ENCODE assay signal across 33 cellular contexts in the genomic region with DNA sequence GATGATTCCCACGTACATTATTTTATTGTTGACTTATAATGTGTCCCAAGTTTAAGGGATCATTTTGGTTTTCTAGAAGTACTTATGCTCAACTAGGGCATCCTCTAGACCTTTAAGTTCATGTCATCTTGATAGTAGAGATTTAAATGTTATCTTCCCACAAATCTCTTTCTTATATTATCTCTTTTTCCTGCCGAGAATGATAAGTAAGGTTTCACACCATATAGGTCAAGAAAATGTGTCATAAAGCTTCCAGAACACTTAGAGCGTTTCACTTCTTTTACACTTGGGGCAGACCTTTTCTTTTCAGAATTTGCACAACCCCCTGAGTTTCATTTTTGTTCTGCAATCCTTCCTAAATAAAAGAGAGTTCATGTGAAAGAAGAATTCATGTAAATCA.
DNase-seq lines count a peak whose midpoint lies in the region; ATAC-seq lines count a peak whose summit lies in the region.
"Had no signal": no experiment of that assay in that cellular context is flagged by ENCODE, and none has a peak within 500 bp of the region (broad histone marks: within the 10 kb centered on the region; RNA-seq: fewer than 3 reads in every experiment).

No MANE protein-coding gene starts in this region.

- no peak for DNase-seq in activated CD4-positive, CD25-positive, alpha-beta regulatory T cell (lab: John Stamatoyannopoulos, UW)
- DNase-seq in CD4-positive, alpha-beta memory T cell = no peak
- no peak for DNase-seq in T-helper 2 cell treated with Interferon-gamma antibody and Interleukin-4, amounts not matched to agents 5 μg/mL and 100 μg/mL, for 36 hours (ENCODE audit: low spot score)
- no peak for DNase-seq in activated naive CD8-positive, alpha-beta T cell treated with anti-CD3 and anti-CD28 coated beads, Interleukin-2, amount 10 ng/mL, durations not matched to agents 7 days and 5 days
- DNase-seq in NCI-H1436 (lab: John Stamatoyannopoulos, UW) (no peak), posterior vena cava (ENCODE audit: low spot score) (no peak), DMS114 treated with DMSO at 0.1 percent for 48 hours (lab: John Stamatoyannopoulos, UW; ENCODE audit: unreplicated experiment) (no peak)
- DNase-seq: activated CD4-positive, alpha-beta T cell treated with anti-CD3 and anti-CD28 coated beads for 48 hours; activated gamma-delta T cell treated with Interleukin-2 at 50 U/mL for 16 hours; aorta; C1 segment of cervical spinal cord; Calu3; DND-41; effector memory CD4-positive, alpha-beta T cell; GF-D8; immature natural killer cell; left colon; mammary epithelial cell; NCI-H1417; NCI-H2029 treated with DMSO at 0.1 percent for 48 hours; NCI-H524 treated with DMSO at 0.1 percent for 48 hours; ovary; retina; SK-N-SH; stimulated activated naive CD4-positive, alpha-beta T cell had no signal

- H3K27me3 ChIP-seq in CD4-positive, alpha-beta memory T cell (ENCODE audit: insufficient read depth, low read length) = no peaks in the 10 kb centered on the region
- H3K27me3 ChIP-seq: cardiac muscle cell, ovary, testis had no signal

- no peak overlapping the region for H3K27ac ChIP-seq in CD4-positive, alpha-beta memory T cell (ENCODE audit: low read depth, low read length)
- H3K27ac ChIP-seq: 22Rv1, cardiac muscle cell, coronary artery, ovary, skin epidermis, testis had no signal

- POLR2A ChIA-PET in CD4-positive, alpha-beta memory T cell (lab: Charles Lee; ENCODE audit: partially characterized antibody) = no interaction called here
- POLR2A ChIA-PET in activated naive CD8-positive, alpha-beta T cell treated with anti-CD3 and anti-CD28 coated beads, Interleukin-2, amount 10 ng/mL, durations not matched to agents 7 days and 5 days (lab: Charles Lee) = no interaction called here

- peak overlapping the region in 5 of 8 donors; percentile 0 to 51 (median 12) for H3K4me3 Mint-ChIP-seq in CD4-positive, alpha-beta memory T cell
- peak overlapping the region; percentile 3 for H3K4me3 Mint-ChIP-seq in T-helper 2 cell treated with Interferon-gamma antibody and Interleukin-4, amounts not matched to agents 5 μg/mL and 100 μg/mL, for 36 hours
- H3K4me3 Mint-ChIP-seq in activated naive CD8-positive, alpha-beta T cell treated with anti-CD3 and anti-CD28 coated beads, Interleukin-2, amount 10 ng/mL, durations not matched to agents 7 days and 5 days = peak overlapping the region; percentile 37
- H3K4me3 Mint-ChIP-seq: immature natural killer cell had no signal

- intact Hi-C loops in CD4-positive, alpha-beta memory T cell (cut with micrococcal nuclease) = no loop called here
- intact Hi-C loops in posterior vena cava (cut with DNase I) = no loop called here

- H3K36me3 ChIP-seq in CD4-positive, alpha-beta memory T cell (ENCODE audit: insufficient read depth, low read length) = no peaks in the 10 kb centered on the region
- H3K36me3 ChIP-seq: cardiac muscle cell, ovary had no signal

- H3K27me3 Mint-ChIP-seq in CD4-positive, alpha-beta memory T cell = no peaks in the 10 kb centered on the region
- H3K27me3 Mint-ChIP-seq in T-helper 2 cell treated with Interferon-gamma antibody and Interleukin-4, amounts not matched to agents 5 μg/mL and 100 μg/mL, for 36 hours (ENCODE audit: low read depth) = no peaks in the 10 kb centered on the region
- no peaks in the 10 kb centered on the region for H3K27me3 Mint-ChIP-seq in activated naive CD8-positive, alpha-beta T cell treated with anti-CD3 and anti-CD28 coated beads, Interleukin-2, amount 10 ng/mL, durations not matched to agents 7 days and 5 days

- peaks cover 0 to 2% (median 0%) of the 10 kb centered on the region in 8 donors for H3K9me3 Mint-ChIP-seq in CD4-positive, alpha-beta memory T cell
- H3K9me3 Mint-ChIP-seq in T-helper 2 cell treated with Interferon-gamma antibody and Interleukin-4, amounts not matched to agents 5 μg/mL and 100 μg/mL, for 36 hours = peaks cover 17% of the 10 kb centered on the region
- H3K9me3 Mint-ChIP-seq in activated naive CD8-positive, alpha-beta T cell treated with anti-CD3 and anti-CD28 coated beads, Interleukin-2, amount 10 ng/mL, durations not matched to agents 7 days and 5 days = peaks cover 15% of the 10 kb centered on the region
- H3K9me3 Mint-ChIP-seq: immature natural killer cell had no signal

- H3K4me1 ChIP-seq in CD4-positive, alpha-beta memory T cell (ENCODE audit: insufficient read depth, low read length) = peaks cover 10% of the 10 kb centered on the region
- H3K4me1 ChIP-seq: testis had no signal

- H3K4me1 Mint-ChIP-seq in CD4-positive, alpha-beta memory T cell = peaks cover 10 to 22% (median 17%) of the 10 kb centered on the region in 4 donors
- peaks cover 13% of the 10 kb centered on the region for H3K4me1 Mint-ChIP-seq in T-helper 2 cell treated with Interferon-gamma antibody and Interleukin-4, amounts not matched to agents 5 μg/mL and 100 μg/mL, for 36 hours (ENCODE audit: low read depth)
- H3K4me1 Mint-ChIP-seq in activated naive CD8-positive, alpha-beta T cell treated with anti-CD3 and anti-CD28 coated beads, Interleukin-2, amount 10 ng/mL, durations not matched to agents 7 days and 5 days = peaks cover 21% of the 10 kb centered on the region

- H3K9me3 ChIP-seq in CD4-positive, alpha-beta memory T cell (ENCODE audit: control insufficient read depth in 1 of 2, low read length in 2 of 2) = no peaks in the 10 kb centered on the region
- H3K9me3 ChIP-seq: ovary, SK-N-SH, testis had no signal

- H3K27ac Mint-ChIP-seq in CD4-positive, alpha-beta memory T cell = peak overlapping the region in 3 of 7 donors; percentile 26 to 73 (median 43)
- no peak overlapping the region for H3K27ac Mint-ChIP-seq in T-helper 2 cell treated with Interferon-gamma antibody and Interleukin-4, amounts not matched to agents 5 μg/mL and 100 μg/mL, for 36 hours
- peak overlapping the region; percentile 65 for H3K27ac Mint-ChIP-seq in activated naive CD8-positive, alpha-beta T cell treated with anti-CD3 and anti-CD28 coated beads, Interleukin-2, amount 10 ng/mL, durations not matched to agents 7 days and 5 days

- peak; percentile 46 to 60 for ATAC-seq in activated CD4-positive, CD25-positive, alpha-beta regulatory T cell treated with anti-CD3 and anti-CD28 coated beads, Interleukin-2, amount 50 U/mL, for 24 hours
- peak; percentile 56 for ATAC-seq in activated naive CD8-positive, alpha-beta T cell treated with anti-CD3 and anti-CD28 coated beads, Interleukin-2, amount 10 ng/mL, durations not matched to agents 7 days and 5 days (ENCODE audit: low read depth)
- ATAC-seq: HepG2, left colon, Right ventricle myocardium inferior had no signal

- CTCF ChIA-PET in CD4-positive, alpha-beta memory T cell (lab: Charles Lee; ENCODE audit: partially characterized antibody) = no interaction called here

- H3K4me3 ChIP-seq in CD4-positive, alpha-beta memory T cell (ENCODE audit: low read length in 2 of 2) = no peak overlapping the region
- H3K4me3 ChIP-seq: cardiac muscle cell, coronary artery, ovary, skin epidermis, testis had no signal

- H3K36me3 Mint-ChIP-seq in CD4-positive, alpha-beta memory T cell = no peaks in the 10 kb centered on the region
- H3K36me3 Mint-ChIP-seq in T-helper 2 cell treated with Interferon-gamma antibody and Interleukin-4, amounts not matched to agents 5 μg/mL and 100 μg/mL, for 36 hours (ENCODE audit: low read depth) = peaks cover 4% of the 10 kb centered on the region
- peaks cover 32% of the 10 kb centered on the region for H3K36me3 Mint-ChIP-seq in activated naive CD8-positive, alpha-beta T cell treated with anti-CD3 and anti-CD28 coated beads, Interleukin-2, amount 10 ng/mL, durations not matched to agents 7 days and 5 days
- H3K36me3 Mint-ChIP-seq: immature natural killer cell had no signal
